In the genomic region with DNA sequence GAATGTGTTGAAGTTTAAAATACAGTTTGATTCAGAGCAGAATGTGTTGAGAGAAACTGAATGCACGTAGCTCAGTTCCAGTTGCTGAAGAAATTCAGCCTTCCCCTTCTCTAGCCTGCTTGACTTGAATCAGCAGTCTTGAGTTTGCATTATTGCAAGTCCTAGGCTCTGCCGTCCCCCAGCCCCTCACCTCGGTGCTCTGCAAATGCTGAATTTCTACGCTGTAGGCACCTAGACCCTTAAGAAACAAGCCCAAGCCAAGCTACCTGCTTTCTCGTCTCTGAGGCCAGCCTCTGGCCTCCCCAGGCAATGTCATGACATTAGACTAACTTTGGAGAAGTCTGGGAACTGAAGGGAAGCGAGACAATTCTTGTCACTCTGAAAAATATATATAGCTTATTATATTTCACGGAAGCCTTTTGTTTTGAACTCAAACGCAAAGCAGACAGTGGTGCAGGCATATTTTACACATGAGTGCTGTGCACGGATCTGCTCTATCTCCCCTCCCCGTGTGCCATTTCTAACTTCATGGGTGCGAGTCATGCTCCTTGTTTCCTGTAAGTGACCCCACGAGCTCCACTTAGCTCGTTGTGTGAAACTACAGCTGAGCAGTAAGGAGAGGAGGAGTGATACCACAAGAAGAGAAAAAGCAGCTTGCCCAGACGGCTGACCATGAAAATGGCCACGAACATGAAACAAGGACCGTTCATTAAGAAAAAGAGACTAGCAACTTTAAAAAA, we compare ENCODE assay signal across 12 cellular contexts.
DNase-seq lines count a peak whose midpoint lies in the region; ATAC-seq and TF ChIP-seq lines count a peak whose summit lies in the region.
"Had no signal": no experiment of that assay in that cellular context is flagged by ENCODE, and none has a peak within 500 bp of the region (broad histone marks: within the 10 kb centered on the region; RNA-seq: fewer than 3 reads in every experiment).

No MANE protein-coding gene starts in this region.

- ATAC-seq in stimulated activated effector memory CD8-positive, alpha-beta T cell treated with anti-CD3 and anti-CD28 coated beads, Interleukin-12 subunit alpha, Interleukin-12 subunit beta, amount 100 ng/mL, for 72 hours = no peak
- no peak for ATAC-seq in HG03565 (IDR thresholded peaks at IDR 0.05; ENCODE audit: unreplicated experiment)

- peaks cover 72% of the 10 kb centered on the region for H3K4me1 Mint-ChIP-seq in activated naive CD4-positive, alpha-beta T cell treated with anti-CD3 and anti-CD28 coated beads for 36 hours (ENCODE audit: low read depth)
- peaks cover 74% of the 10 kb centered on the region for H3K4me1 Mint-ChIP-seq in stimulated activated effector memory CD8-positive, alpha-beta T cell treated with anti-CD3 and anti-CD28 coated beads, Interleukin-12 subunit alpha, Interleukin-12 subunit beta, amount 100 ng/mL, for 72 hours

- no peaks in the 10 kb centered on the region for H3K36me3 ChIP-seq in MM.1S (replicated peaks; ENCODE audit: insufficient read depth, low read length)
- no peaks in the 10 kb centered on the region for H3K36me3 ChIP-seq in BE2C
- H3K36me3 ChIP-seq: adrenal gland, right atrium auricular region had no signal

- H3K27ac ChIP-seq in MM.1S (ENCODE audit: low read length) = peak overlapping the region; percentile 42; the same call in 1 of the 2 replicates
- H3K27ac ChIP-seq: adrenal gland, HL-60, right atrium auricular region had no signal

- no peak overlapping the region for H3K4me3 Mint-ChIP-seq in activated naive CD4-positive, alpha-beta T cell treated with anti-CD3 and anti-CD28 coated beads for 36 hours
- peak overlapping the region; percentile 67 for H3K4me3 Mint-ChIP-seq in stimulated activated effector memory CD8-positive, alpha-beta T cell treated with anti-CD3 and anti-CD28 coated beads, Interleukin-12 subunit alpha, Interleukin-12 subunit beta, amount 100 ng/mL, for 72 hours

- CTCF ChIA-PET in activated naive CD4-positive, alpha-beta T cell treated with anti-CD3 and anti-CD28 coated beads for 36 hours (lab: Charles Lee) = interaction anchor here (9.0 kb wide), 1 partner anchor 30 kb away, joined by 72 read pairs; no protein-coding TSS in a partner anchor

- TF ChIP-seq CTCF in MM.1S (IDR thresholded peaks at IDR 0.05; ENCODE audit: low read length) (no peak), cardiac fibroblast (IDR thresholded peaks at IDR 0.05; ENCODE audit: low read depth, low read length) (no peak), BE2C (IDR thresholded peaks at IDR 0.05; ENCODE audit: low read depth, low read length) (no peak)

- no peaks in the 10 kb centered on the region for H3K79me2 ChIP-seq in MM.1S (ENCODE audit: low read length)

- no peaks in the 10 kb centered on the region for H3K9me3 Mint-ChIP-seq in activated naive CD4-positive, alpha-beta T cell treated with anti-CD3 and anti-CD28 coated beads for 36 hours
- H3K9me3 Mint-ChIP-seq in stimulated activated effector memory CD8-positive, alpha-beta T cell treated with anti-CD3 and anti-CD28 coated beads, Interleukin-12 subunit alpha, Interleukin-12 subunit beta, amount 100 ng/mL, for 72 hours = no peaks in the 10 kb centered on the region

- intact Hi-C loops in activated naive CD4-positive, alpha-beta T cell treated with anti-CD3 and anti-CD28 coated beads for 36 hours (cut with micrococcal nuclease) = loop anchor here (10.0 kb wide), 1 partner anchor 464 kb away; no protein-coding TSS in a partner anchor

- H3K9me3 ChIP-seq in MM.1S (replicated peaks; ENCODE audit: insufficient read depth, low read length) (no peaks in the 10 kb centered on the region), BE2C (no peaks in the 10 kb centered on the region)
- H3K9me3 ChIP-seq: adrenal gland, right atrium auricular region had no signal

- H3K4me3 ChIP-seq in MM.1S (ENCODE audit: low read length) = peak overlapping the region; percentile 31; the same call in 1 of the 2 replicates
- H3K4me3 ChIP-seq in cardiac fibroblast (replicated peaks in 1 of 2; ENCODE audit: low read depth in 2 of 2, low read length in 2 of 2) = no peak overlapping the region
- H3K4me3 ChIP-seq in BE2C (ENCODE audit: low read depth, low read length) = no peak overlapping the region
- H3K4me3 ChIP-seq: adrenal gland, right atrium auricular region had no signal

- DNase-seq in activated naive CD4-positive, alpha-beta T cell treated with anti-CD3 and anti-CD28 coated beads for 36 hours = peak; percentile 47
- DNase-seq in activated naive CD4-positive, alpha-beta T cell treated with anti-CD3 and anti-CD28 coated beads, Interleukin-2, amount 50 U/mL, for 16 hours = no peak
- DNase-seq in MM.1S (peak; percentile 31), cardiac fibroblast (ENCODE audit: low read depth in 2 of 2) (peak; percentile 9 to 17), NK-92 (lab: John Stamatoyannopoulos, UW; ENCODE audit: unreplicated experiment) (no peak), BE2C (no peak)
- no peak for DNase-seq in stimulated activated effector memory CD8-positive, alpha-beta T cell treated with anti-CD3 and anti-CD28 coated beads, Interleukin-12 subunit alpha, Interleukin-12 subunit beta, amount 100 ng/mL, for 72 hours (ENCODE audit: low spot score in 2 of 2)
- DNase-seq: NCI-H1694 treated with DMSO at 0.1 percent for 48 hours had no signal

- H4K20me1 ChIP-seq in MM.1S (ENCODE audit: insufficient read depth, low read length) = no peaks in the 10 kb centered on the region

- H3K4me2 ChIP-seq in MM.1S (ENCODE audit: low read depth, low read length) = peak overlapping the region; percentile 64

- no peaks in the 10 kb centered on the region for H3K9me2 ChIP-seq in MM.1S (replicated peaks; ENCODE audit: insufficient read depth, low read length)

- H2AFZ ChIP-seq in MM.1S (ENCODE audit: low read length) = no peak overlapping the region

- H3K4me1 ChIP-seq in MM.1S (ENCODE audit: low read length) = peaks cover 25% of the 10 kb centered on the region
- no peaks in the 10 kb centered on the region for H3K4me1 ChIP-seq in BE2C
- H3K4me1 ChIP-seq: right atrium auricular region had no signal

- peaks cover 29% of the 10 kb centered on the region for H3F3A ChIP-seq in MM.1S (ENCODE audit: insufficient read depth, low read length)

- H3K27me3 Mint-ChIP-seq in activated naive CD4-positive, alpha-beta T cell treated with anti-CD3 and anti-CD28 coated beads for 36 hours (ENCODE audit: low read depth) = no peaks in the 10 kb centered on the region

- H3K27ac Mint-ChIP-seq in activated naive CD4-positive, alpha-beta T cell treated with anti-CD3 and anti-CD28 coated beads for 36 hours = peak overlapping the region; percentile 20
- H3K27ac Mint-ChIP-seq in stimulated activated effector memory CD8-positive, alpha-beta T cell treated with anti-CD3 and anti-CD28 coated beads, Interleukin-12 subunit alpha, Interleukin-12 subunit beta, amount 100 ng/mL, for 72 hours = peak overlapping the region; percentile 76

- H3K27me3 ChIP-seq in MM.1S (replicated peaks; ENCODE audit: insufficient read depth, low read length) (no peaks in the 10 kb centered on the region), BE2C (peaks cover 38% of the 10 kb centered on the region)
- H3K27me3 ChIP-seq: adrenal gland, right atrium auricular region had no signal

- no peak overlapping the region for H3K9ac ChIP-seq in MM.1S (ENCODE audit: low read length)

- H3K36me3 Mint-ChIP-seq in activated naive CD4-positive, alpha-beta T cell treated with anti-CD3 and anti-CD28 coated beads for 36 hours (ENCODE audit: low read depth) = no peaks in the 10 kb centered on the region
- no peaks in the 10 kb centered on the region for H3K36me3 Mint-ChIP-seq in stimulated activated effector memory CD8-positive, alpha-beta T cell treated with anti-CD3 and anti-CD28 coated beads, Interleukin-12 subunit alpha, Interleukin-12 subunit beta, amount 100 ng/mL, for 72 hours

Comparison
In these comparisons a context has a peak if more than half of its experiments do, and no peak if none do; other contexts are left out.
1. DNase-seq: peak in activated naive CD4-positive, alpha-beta T cell treated with anti-CD3 and anti-CD28 coated beads for 36 hours (single experiment), MM.1S (single experiment) and cardiac fibroblast (2 of 2); none in activated naive CD4-positive, alpha-beta T cell treated with anti-CD3 and anti-CD28 coated beads, Interleukin-2, amount 50 U/mL, for 16 hours (single experiment), stimulated activated effector memory CD8-positive, alpha-beta T cell treated with anti-CD3 and anti-CD28 coated beads, Interleukin-12 subunit alpha, Interleukin-12 subunit beta, amount 100 ng/mL, for 72 hours (0 of 2), NK-92 (single experiment) and BE2C (single experiment).